In genomic region chr2:26846334-26846863, GRCh38 we compare ENCODE assay signal across 8 cellular contexts. TPM values are rescaled to one million over a fixed set of nuclear protein-coding genes. Genes with fewer than 3 reads are reported as not detected.
DNase-seq lines count a peak whose midpoint lies in the region; ATAC-seq lines count a peak whose summit lies in the region.

No MANE protein-coding gene starts in this region.

- ATAC-seq in GM19452 (IDR thresholded peaks at IDR 0.05; ENCODE audit: unreplicated experiment): no peak

- H3K4me1 ChIP-seq in CD4-positive, alpha-beta memory T cell (ENCODE audit: insufficient read depth, low read length): peaks cover 38% of the 10 kb centered on the region

- no peaks in the 10 kb centered on the region for H3K9me3 ChIP-seq in CD4-positive, alpha-beta memory T cell (ENCODE audit: control insufficient read depth in 1 of 2, low read length in 2 of 2)

- H3K27ac Mint-ChIP-seq in CD4-positive, alpha-beta memory T cell: peak overlapping the region in 2 of 7 donors; percentile 16 to 73
- no peak overlapping the region for H3K27ac Mint-ChIP-seq in activated CD4-positive, alpha-beta memory T cell treated with anti-CD3 and anti-CD28 coated beads, Interleukin-2, amount 10 ng/mL, durations not matched to agents 7 days and 5 days

- peaks cover 0 to 2% (median 0%) of the 10 kb centered on the region in 8 donors for H3K9me3 Mint-ChIP-seq in CD4-positive, alpha-beta memory T cell
- no peaks in the 10 kb centered on the region for H3K9me3 Mint-ChIP-seq in activated CD4-positive, alpha-beta memory T cell treated with anti-CD3 and anti-CD28 coated beads, Interleukin-2, amount 10 ng/mL, durations not matched to agents 7 days and 5 days

- intact Hi-C loops in CD4-positive, alpha-beta memory T cell (cut with micrococcal nuclease): loop anchor here (1.0 to 5.0 kb wide), 3 partner anchors 76 to 434 kb away; no protein-coding TSS in a partner anchor

- H3K27me3 ChIP-seq in CD4-positive, alpha-beta memory T cell (ENCODE audit: insufficient read depth, low read length): peaks cover 43% of the 10 kb centered on the region

- no peak overlapping the region for H3K27ac ChIP-seq in CD4-positive, alpha-beta memory T cell (ENCODE audit: low read depth, low read length)

- H3K4me1 Mint-ChIP-seq in CD4-positive, alpha-beta memory T cell: peaks cover 2 to 27% (median 8%) of the 10 kb centered on the region in 4 donors
- peaks cover 7% of the 10 kb centered on the region for H3K4me1 Mint-ChIP-seq in activated CD4-positive, alpha-beta memory T cell treated with anti-CD3 and anti-CD28 coated beads, Interleukin-2, amount 10 ng/mL, durations not matched to agents 7 days and 5 days

- DNase-seq in CD4-positive, alpha-beta memory T cell: peak in 4 of 5 donors; percentile 49 to 59 (median 55)
- DNase-seq in HT1080 (ENCODE audit: low read depth) (peak; percentile 62), NCI-H82 treated with DMSO at 0.1 percent for 48 hours (lab: John Stamatoyannopoulos, UW; ENCODE audit: unreplicated experiment) (peak; percentile 93), medulla oblongata (ENCODE audit: extremely low spot score) (peak; percentile 89)
- peak; percentile 59 for DNase-seq in activated CD4-positive, alpha-beta memory T cell treated with anti-CD3 and anti-CD28 coated beads, Interleukin-2, amount 10 ng/mL, durations not matched to agents 7 days and 5 days
- peak; percentile 27 for DNase-seq in effector CD8-positive, alpha-beta T cell (lab: John Stamatoyannopoulos, UW)
- peak; percentile 16 for DNase-seq in stimulated activated CD8-positive, alpha-beta memory T cell treated with anti-CD3 and anti-CD28 coated beads, Interleukin-15, amount 100 ng/mL, for 1 hour (ENCODE audit: low read depth)

- no peak overlapping the region for H3K4me3 ChIP-seq in CD4-positive, alpha-beta memory T cell (ENCODE audit: low read length in 2 of 2)

- H3K36me3 ChIP-seq in CD4-positive, alpha-beta memory T cell (ENCODE audit: insufficient read depth, low read length): no peaks in the 10 kb centered on the region

- H3K27me3 Mint-ChIP-seq in CD4-positive, alpha-beta memory T cell: peaks cover 30 to 34% of the 10 kb centered on the region in 2 donors
- H3K27me3 Mint-ChIP-seq in activated CD4-positive, alpha-beta memory T cell treated with anti-CD3 and anti-CD28 coated beads, Interleukin-2, amount 10 ng/mL, durations not matched to agents 7 days and 5 days: peaks cover 54% of the 10 kb centered on the region

- no peaks in the 10 kb centered on the region for H3K36me3 Mint-ChIP-seq in CD4-positive, alpha-beta memory T cell
- no peaks in the 10 kb centered on the region for H3K36me3 Mint-ChIP-seq in activated CD4-positive, alpha-beta memory T cell treated with anti-CD3 and anti-CD28 coated beads, Interleukin-2, amount 10 ng/mL, durations not matched to agents 7 days and 5 days (ENCODE audit: low read depth)

- CTCF ChIA-PET in CD4-positive, alpha-beta memory T cell (lab: Charles Lee; ENCODE audit: partially characterized antibody): interaction anchor here (0.6 to 3.9 kb wide), 25 partner anchors 8 to 496 kb away, joined by 3 to 64 read pairs (median 4); partner anchors contain the start of gene TRIM54
- CTCF ChIA-PET in activated CD4-positive, alpha-beta memory T cell treated with anti-CD3 and anti-CD28 coated beads, Interleukin-2, amount 10 ng/mL, durations not matched to agents 7 days and 5 days (lab: Charles Lee): interaction anchor here (0.5 to 4.0 kb wide), 37 partner anchors 9 to 457 kb away, joined by 3 to 50 read pairs (median 4); partner anchors contain the start of gene AGBL5

- POLR2A ChIA-PET in CD4-positive, alpha-beta memory T cell (lab: Charles Lee; ENCODE audit: partially characterized antibody): no interaction called here
- POLR2A ChIA-PET in activated CD4-positive, alpha-beta memory T cell treated with anti-CD3 and anti-CD28 coated beads, Interleukin-2, amount 10 ng/mL, durations not matched to agents 7 days and 5 days (lab: Charles Lee): interaction anchor here (0.7 to 1.5 kb wide), 3 partner anchors 77 to 187 kb away, joined by 3 to 5 read pairs (median 4); no protein-coding TSS in a partner anchor

- peak overlapping the region; percentile 70 to 92 (median 78) for H3K4me3 Mint-ChIP-seq in CD4-positive, alpha-beta memory T cell
- H3K4me3 Mint-ChIP-seq in activated CD4-positive, alpha-beta memory T cell treated with anti-CD3 and anti-CD28 coated beads, Interleukin-2, amount 10 ng/mL, durations not matched to agents 7 days and 5 days: peak overlapping the region; percentile 21

RNA-seq across cellular contexts. Expression of gene DPYSL5, which starts 1.5 kb away (rescaled TPM):
- not detected for total RNA-seq in CD4-positive, alpha-beta memory T cell
- not detected for polyA plus RNA-seq in CD4-positive, alpha-beta memory T cell
- 0.11 and 0.23 TPM in 2 replicates for total RNA-seq in HT1080 (2014; rRNA removed; shearing (Covaris generic))
- polyA plus RNA-seq in HT1080 (2015; cell fraction: cytosol; rRNA removed): not detected in 2 replicates
- polyA plus RNA-seq in HT1080 (2015; cell fraction: nucleus; rRNA removed): not detected in 2 replicates
- not detected for total RNA-seq in activated CD4-positive, alpha-beta memory T cell treated with anti-CD3 and anti-CD28 coated beads, Interleukin-2, amount 10 ng/mL, durations not matched to agents 7 days and 5 days

Comparison
In these comparisons a context has a peak if more than half of its experiments do, and no peak if none do; other contexts are left out.
1. DNase-seq: peak in every context shown above with its lines; median percentile 93 in NCI-H82 treated with DMSO at 0.1 percent for 48 hours; 89 in medulla oblongata; 62 in HT1080; 59 in activated CD4-positive, alpha-beta memory T cell treated with anti-CD3 and anti-CD28 coated beads, Interleukin-2, amount 10 ng/mL, durations not matched to agents 7 days and 5 days; 55 in CD4-positive, alpha-beta memory T cell; 27 in effector CD8-positive, alpha-beta T cell; 16 in stimulated activated CD8-positive, alpha-beta memory T cell treated with anti-CD3 and anti-CD28 coated beads, Interleukin-15, amount 100 ng/mL, for 1 hour.